Comparison of ENCODE assay signal across 16 cellular contexts in genomic region chr16:49630783-49631182, GRCh38.
DNase-seq lines count a peak whose midpoint lies in the region; ATAC-seq, FAIRE-seq and TF ChIP-seq lines count a peak whose summit lies in the region.
"Had no signal": no experiment of that assay in that cellular context is flagged by ENCODE, and none has a peak within 500 bp of the region (broad histone marks: within the 10 kb centered on the region; RNA-seq: fewer than 3 reads in every experiment).

No MANE protein-coding gene starts in this region.

- WGBS in H1 (ENCODE audit: extremely low coverage in 1 of 2, insufficient coverage in 1 of 2, insufficient read length in 1 of 2, insufficient replicate concordance in 2 of 2, low coverage in 1 of 2, low lambda C conversion rate in 2 of 2, missing lambda C conversion rate in 1 of 2), 2 experiments, result 92% methylated on average over 4 of the region's 4 CpGs; no CpG with 5 or more reads in 1 of the 2 experiments
- 67% methylated on average over 1 of the region's 4 CpGs for WGBS in mammary epithelial cell (ENCODE audit: low coverage, missing lambda C conversion rate)

- H3K79me1 ChIP-seq in H1 (ENCODE audit: low read depth, low read length), result peaks cover 2% of the 10 kb centered on the region; the same call in 1 of the 2 replicates

- H3K9ac ChIP-seq in H1 (replicated peaks in 1 of 4; ENCODE audit: extremely low read depth in 1 of 4, low read depth in 3 of 4, low read length in 3 of 4) (no peak overlapping the region), mammary epithelial cell (ENCODE audit: insufficient read depth, low read length) (no peak overlapping the region)

- H3K4me1 Mint-ChIP-seq in activated CD8-positive, alpha-beta memory T cell treated with anti-CD3 and anti-CD28 coated beads, Interleukin-2, amount 10 ng/mL, durations not matched to agents 7 days and 5 days, result no peaks in the 10 kb centered on the region
- H3K4me1 Mint-ChIP-seq in nephron, result peaks cover 35% of the 10 kb centered on the region
- peaks cover 19% of the 10 kb centered on the region for H3K4me1 Mint-ChIP-seq in type B pancreatic cell (ENCODE audit: unreplicated experiment)
- H3K4me1 Mint-ChIP-seq: CD4-positive, CD25-positive, alpha-beta regulatory T cell had no signal

- no TSS peak for BruUV-seq in mammary epithelial cell (replicated peaks; lab: Mats Ljungman, UMichigan)

- no peaks in the 10 kb centered on the region; a peak in 1 of 7 replicates for H3K4me1 ChIP-seq in H1 (replicated peaks in 1 of 4; ENCODE audit: control insufficient read depth in 3 of 4, insufficient read depth in 4 of 4, low read length in 3 of 4)
- no peaks in the 10 kb centered on the region for H3K4me1 ChIP-seq in Peyer's patch
- no peaks in the 10 kb centered on the region for H3K4me1 ChIP-seq in mammary epithelial cell (ENCODE audit: insufficient read depth, low read length)

- TF ChIP-seq EP300 in H1 (IDR thresholded peaks at IDR 0.05; ENCODE audit: borderline replicate concordance in 1 of 2, low read depth in 2 of 2, low read length in 2 of 2), result no peak

- H3K36me3 ChIP-seq in H1 (ENCODE audit: control insufficient read depth in 2 of 4, insufficient read depth in 4 of 4, low read length in 3 of 4), result peaks cover 0 to 8% (median 5%) of the 10 kb centered on the region in 4 experiments; a peak in 5 of 8 replicates
- no peaks in the 10 kb centered on the region for H3K36me3 ChIP-seq in Peyer's patch
- no peaks in the 10 kb centered on the region for H3K36me3 ChIP-seq in mammary epithelial cell (ENCODE audit: insufficient read depth, low read length)

- H2AK5ac ChIP-seq in H1 (ENCODE audit: low read depth, low read length), result peak overlapping the region; percentile 86; the same call in 1 of the 2 replicates

- CTCF ChIA-PET in activated CD8-positive, alpha-beta memory T cell treated with anti-CD3 and anti-CD28 coated beads, Interleukin-2, amount 10 ng/mL, durations not matched to agents 7 days and 5 days (lab: Charles Lee), result no interaction called here
- CTCF ChIA-PET in H1 (lab: Charles Lee; ENCODE audit: partially characterized antibody) (interaction anchor here (0.9 to 1.2 kb wide), 3 partner anchors 10 to 165 kb away, joined by 3 to 6 read pairs (median 3); no protein-coding TSS in a partner anchor), mammary epithelial cell (lab: Charles Lee; ENCODE audit: low non-redundant PET) (no interaction called here)

- peaks cover 0 to 8% of the 10 kb centered on the region in 2 experiments for H4K20me1 ChIP-seq in H1 (replicated peaks in 1 of 2; ENCODE audit: control insufficient read depth in 1 of 2, insufficient read depth in 2 of 2, low read length in 2 of 2)
- no peaks in the 10 kb centered on the region for H4K20me1 ChIP-seq in mammary epithelial cell (ENCODE audit: insufficient read depth, low read length)

- no peak overlapping the region for H3K23ac ChIP-seq in H1 (ENCODE audit: insufficient read length)

- dilution Hi-C loops in mammary epithelial cell (cut with HindIII; ENCODE audit: low sequenced_read_pairs), result no loop called here

- no peaks in the 10 kb centered on the region for H3K9me3 Mint-ChIP-seq in activated CD8-positive, alpha-beta memory T cell treated with anti-CD3 and anti-CD28 coated beads, Interleukin-2, amount 10 ng/mL, durations not matched to agents 7 days and 5 days (ENCODE audit: low read depth)
- H3K9me3 Mint-ChIP-seq in nephron (peaks cover 5% of the 10 kb centered on the region), type B pancreatic cell (no peaks in the 10 kb centered on the region)

- no peaks in the 10 kb centered on the region for H3K27me3 Mint-ChIP-seq in activated CD8-positive, alpha-beta memory T cell treated with anti-CD3 and anti-CD28 coated beads, Interleukin-2, amount 10 ng/mL, durations not matched to agents 7 days and 5 days
- no peaks in the 10 kb centered on the region for H3K27me3 Mint-ChIP-seq in nephron (ENCODE audit: low read depth)
- no peaks in the 10 kb centered on the region for H3K27me3 Mint-ChIP-seq in type B pancreatic cell
- H3K27me3 Mint-ChIP-seq: CD4-positive, CD25-positive, alpha-beta regulatory T cell had no signal

- H4K8ac ChIP-seq in H1 (ENCODE audit: extremely low read depth, insufficient read depth, low read length), result no peak overlapping the region

- no peak for TF ChIP-seq RAD21 in H1 (IDR thresholded peaks at IDR 0.05 in 1 of 2, conservative IDR thresholded peaks at IDR 0.05 in 1 of 2; ENCODE audit: low read depth in 2 of 2, low read length in 2 of 2)

- no peak overlapping the region for H3K4me3 ChIP-seq in H1 (ENCODE audit: extremely low read depth in 1 of 4, insufficient read depth in 2 of 4, low read depth in 3 of 4, low read length in 4 of 4)
- H3K4me3 ChIP-seq in Peyer's patch, result no peak overlapping the region
- no peak overlapping the region for H3K4me3 ChIP-seq in mammary epithelial cell (replicated peaks in 1 of 3; ENCODE audit: insufficient read depth in 1 of 3, low read depth in 2 of 3, low read length in 3 of 3)

- in situ Hi-C loops in mammary epithelial cell (cut with MboI; ENCODE audit: low sequenced_read_pairs in 2 of 2), result no loop called here

- no peak overlapping the region for H4K5ac ChIP-seq in H1 (ENCODE audit: insufficient read length, low read depth, low read length)

- H3K27ac ChIP-seq in H1 (ENCODE audit: low read depth, low read length), result no peak overlapping the region
- H3K27ac ChIP-seq in Peyer's patch, result no peak overlapping the region
- no peak overlapping the region for H3K27ac ChIP-seq in mammary epithelial cell (ENCODE audit: insufficient read depth, low read depth, low read length)
- H3K27ac ChIP-seq: 22Rv1 had no signal

- H3K27ac Mint-ChIP-seq in activated CD8-positive, alpha-beta memory T cell treated with anti-CD3 and anti-CD28 coated beads, Interleukin-2, amount 10 ng/mL, durations not matched to agents 7 days and 5 days, result no peak overlapping the region
- H3K27ac Mint-ChIP-seq in nephron (peak overlapping the region; percentile 71 to 93 (median 89)), type B pancreatic cell (peak overlapping the region; percentile 1)
- H3K27ac Mint-ChIP-seq: CD4-positive, CD25-positive, alpha-beta regulatory T cell had no signal

- H2BK120ac ChIP-seq in H1 (replicated peaks; ENCODE audit: low read depth, low read length), result no peak overlapping the region

- no peak overlapping the region for H3K18ac ChIP-seq in H1 (ENCODE audit: extremely low read depth, low read length)

- peaks cover 20% of the 10 kb centered on the region; the same call in 1 of the 2 replicates for H3K23me2 ChIP-seq in H1 (ENCODE audit: low read depth, low read length)

- peak overlapping the region; percentile 50; the same call in 1 of the 2 replicates for H2BK12ac ChIP-seq in H1 (ENCODE audit: low read depth, low read length)

- H2AFZ ChIP-seq in H1 (ENCODE audit: low read length) (no peak overlapping the region), mammary epithelial cell (ENCODE audit: low read depth, low read length) (no peak overlapping the region)

- no peak overlapping the region for H2BK15ac ChIP-seq in H1 (ENCODE audit: low read length)

- H3K14ac ChIP-seq in H1 (ENCODE audit: insufficient read length), result no peak overlapping the region

- no peak overlapping the region; the same call in 1 of the 2 replicates for H2BK5ac ChIP-seq in H1 (ENCODE audit: low read depth, low read length)

- H3K4me2 ChIP-seq in H1 (ENCODE audit: insufficient read depth in 1 of 2, low read depth in 2 of 2, low read length in 2 of 2) (no peak overlapping the region), mammary epithelial cell (ENCODE audit: insufficient read depth, low read depth, low read length) (no peak overlapping the region)

- POLR2A ChIA-PET in H1 (lab: Charles Lee; ENCODE audit: partially characterized antibody), result interaction anchor here (2.2 kb wide), 1 partner anchor 9 kb away, joined by 4 read pairs; no protein-coding TSS in a partner anchor

- H3K27me3 ChIP-seq in H1 (replicated peaks in 1 of 4; ENCODE audit: control insufficient read depth in 3 of 4, extremely low read depth in 1 of 4, insufficient read depth in 3 of 4, low read length in 3 of 4) (no peaks in the 10 kb centered on the region), Peyer's patch (no peaks in the 10 kb centered on the region), mammary epithelial cell (ENCODE audit: insufficient read depth, low read length) (no peaks in the 10 kb centered on the region)

- FAIRE-seq in H1 (lab: Jason Lieb, UNC), result no peak

- H3K56ac ChIP-seq in H1 (replicated peaks; ENCODE audit: insufficient read length, low read depth, low read length), result no peak overlapping the region

- peak; percentile 11 for DNase-seq in activated CD8-positive, alpha-beta memory T cell treated with anti-CD3 and anti-CD28 coated beads, Interleukin-2, amount 10 ng/mL, durations not matched to agents 7 days and 5 days
- DNase-seq in activated CD8-positive, alpha-beta memory T cell treated with anti-CD3 and anti-CD28 coated beads, Interleukin-2, amount 50 U/mL, for 48 hours, result no peak
- DNase-seq in H1 (ENCODE audit: low read depth in 1 of 2, low spot score in 2 of 2) (no peak), type B pancreatic cell (ENCODE audit: extremely low spot score, unreplicated experiment) (peak; percentile 36), Peyer's patch (no peak), mammary epithelial cell (no peak)
- DNase-seq: AML-193; CD4-positive, CD25-positive, alpha-beta regulatory T cell; COR-L47; GDM1; MV-4-11; NCI-H1694 treated with DMSO at 0.1 percent for 48 hours had no signal

- intact Hi-C loops in mammary epithelial cell (cut with micrococcal nuclease), result no loop called here

- no peak for ATAC-seq in activated CD8-positive, alpha-beta memory T cell treated with anti-CD3 and anti-CD28 coated beads, Interleukin-2, amount 10 ng/mL, durations not matched to agents 7 days and 5 days
- ATAC-seq in HG03039 (IDR thresholded peaks at IDR 0.05; ENCODE audit: unreplicated experiment), result no peak
- ATAC-seq: Panc1 had no signal

- no peaks in the 10 kb centered on the region for H3K36me3 Mint-ChIP-seq in activated CD8-positive, alpha-beta memory T cell treated with anti-CD3 and anti-CD28 coated beads, Interleukin-2, amount 10 ng/mL, durations not matched to agents 7 days and 5 days
- H3K36me3 Mint-ChIP-seq in nephron (ENCODE audit: low read depth) (peaks cover 21% of the 10 kb centered on the region), type B pancreatic cell (peaks cover 11% of the 10 kb centered on the region)
- H3K36me3 Mint-ChIP-seq: CD4-positive, CD25-positive, alpha-beta regulatory T cell had no signal

- no peak for TF ChIP-seq POLR2A in H1 (IDR thresholded peaks at IDR 0.05; ENCODE audit: control extremely low read depth in 1 of 2, low read depth in 2 of 2, low read length in 2 of 2)
- no peak for TF ChIP-seq POLR2A in Peyer's patch (IDR thresholded peaks at IDR 0.05)

- H3K9me3 ChIP-seq in H1 (ENCODE audit: insufficient read depth in 2 of 2, low read depth in 1 of 2, low read length in 1 of 2), result peaks cover 4 to 9% of the 10 kb centered on the region in 2 experiments; a peak in 2 of 4 replicates
- H3K9me3 ChIP-seq in Peyer's patch, result no peaks in the 10 kb centered on the region
- peaks cover 38% of the 10 kb centered on the region for H3K9me3 ChIP-seq in mammary epithelial cell (replicated peaks; ENCODE audit: insufficient read depth, low read length)

- no peak overlapping the region for H3K4ac ChIP-seq in H1 (replicated peaks; ENCODE audit: insufficient read length, low read depth, low read length)

- no peak overlapping the region for H4K91ac ChIP-seq in H1 (replicated peaks; ENCODE audit: insufficient read length, low read length)

- TF ChIP-seq CTCF in H1 (IDR thresholded peaks at IDR 0.05; ENCODE audit: control extremely low read depth in 1 of 3, insufficient read depth in 1 of 3, low read depth in 1 of 3, low read length in 3 of 3) (no peak), nephron (IDR thresholded peaks at IDR 0.05; ENCODE audit: unreplicated experiment in 3 of 3) (no peak), type B pancreatic cell (conservative IDR thresholded peaks at IDR 0.05) (no peak), Peyer's patch (IDR thresholded peaks at IDR 0.05) (no peak), mammary epithelial cell (conservative IDR thresholded peaks at IDR 0.05 in 1 of 2, IDR thresholded peaks at IDR 0.05 in 1 of 2; ENCODE audit: extremely low read depth in 1 of 2, insufficient read depth in 1 of 2, low read depth in 1 of 2, low read length in 2 of 2) (no peak)

- H2BK20ac ChIP-seq in H1 (ENCODE audit: low read length), result no peak overlapping the region

- H3K4me3 Mint-ChIP-seq in activated CD8-positive, alpha-beta memory T cell treated with anti-CD3 and anti-CD28 coated beads, Interleukin-2, amount 10 ng/mL, durations not matched to agents 7 days and 5 days, result no peak overlapping the region
- H3K4me3 Mint-ChIP-seq in nephron (peak overlapping the region in 1 of 3 experiments; percentile 2), type B pancreatic cell (no peak overlapping the region)
- H3K4me3 Mint-ChIP-seq: CD4-positive, CD25-positive, alpha-beta regulatory T cell had no signal

- peaks cover 0 to 3% of the 10 kb centered on the region in 2 experiments; a peak in 1 of 4 replicates for H3K79me2 ChIP-seq in H1 (ENCODE audit: control insufficient read depth in 1 of 2, insufficient read depth in 2 of 2, low read length in 2 of 2)
- no peaks in the 10 kb centered on the region for H3K79me2 ChIP-seq in mammary epithelial cell (ENCODE audit: insufficient read depth, low read length)

Comparison
In these comparisons a context has a peak if more than half of its experiments do, and no peak if none do; other contexts are left out.
1. DNase-seq: peak in activated CD8-positive, alpha-beta memory T cell treated with anti-CD3 and anti-CD28 coated beads, Interleukin-2, amount 10 ng/mL, durations not matched to agents 7 days and 5 days (single experiment) and type B pancreatic cell (single experiment); none in activated CD8-positive, alpha-beta memory T cell treated with anti-CD3 and anti-CD28 coated beads, Interleukin-2, amount 50 U/mL, for 48 hours (single experiment), H1 (0 of 2), Peyer's patch (0 of 3) and mammary epithelial cell (single experiment).